1 cellular context compared by ENCODE assay signal in the genomic region with DNA sequence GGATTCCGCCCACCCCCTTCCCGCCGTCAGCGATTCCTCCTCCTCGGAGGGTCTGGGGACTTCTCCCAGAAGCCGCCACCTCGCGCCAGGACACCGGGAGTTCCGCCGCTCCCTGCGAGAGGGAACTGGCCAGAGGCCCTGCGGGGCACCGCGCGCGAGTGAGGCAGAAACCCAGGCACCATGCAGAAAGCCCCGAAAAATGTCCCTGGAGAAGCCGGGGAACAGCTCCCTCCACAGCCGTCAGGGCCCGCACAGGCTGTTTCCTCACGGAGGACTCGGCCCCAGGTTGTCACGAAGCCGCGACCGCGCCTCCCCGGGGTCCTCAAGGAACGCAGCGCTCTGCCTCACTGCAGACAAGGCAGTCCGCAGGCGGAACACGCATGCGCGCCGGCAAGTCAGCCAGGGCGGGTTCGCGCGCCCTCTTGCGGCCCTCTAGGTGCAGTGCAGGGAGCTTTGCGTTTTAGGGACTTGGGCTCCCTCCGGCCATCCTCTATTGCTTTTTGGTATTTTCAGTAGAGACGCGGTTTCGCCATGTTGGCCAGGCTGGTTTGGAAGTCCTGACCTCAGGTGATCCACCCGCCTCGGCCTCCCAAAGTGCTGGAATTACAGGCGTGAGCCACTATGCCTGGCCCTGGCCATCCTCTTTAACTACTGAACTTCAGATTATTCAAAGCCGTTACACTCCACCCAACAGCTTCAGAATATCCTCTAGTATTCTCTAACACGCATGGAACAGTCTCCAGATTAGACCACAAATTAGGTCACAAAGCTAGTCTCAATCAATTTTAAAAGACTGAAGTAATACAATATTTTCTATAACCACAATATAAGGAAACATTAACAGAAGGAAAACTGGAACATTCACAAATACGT.
A peak's percentile ranks its signal among the peaks of the same experiment; 100 is the strongest.
TF ChIP-seq lines count a peak whose summit lies in the region.

No MANE protein-coding gene starts in this region.

TF ChIP-seq in Ishikawa, 13 proteins besides CTCF, POLR2A, EP300 and RAD21 (continued from another document):
- TF ChIP-seq YY1 (IDR thresholded peaks at IDR 0.05; ENCODE audit: low read depth) (peak; percentile 57; the same call in 1 of the 2 replicates), TAF1 (IDR thresholded peaks at IDR 0.05; ENCODE audit: low read depth) (peak; percentile 41; the same call in 1 of the 2 replicates)
- TF ChIP-seq, protein P1, sequence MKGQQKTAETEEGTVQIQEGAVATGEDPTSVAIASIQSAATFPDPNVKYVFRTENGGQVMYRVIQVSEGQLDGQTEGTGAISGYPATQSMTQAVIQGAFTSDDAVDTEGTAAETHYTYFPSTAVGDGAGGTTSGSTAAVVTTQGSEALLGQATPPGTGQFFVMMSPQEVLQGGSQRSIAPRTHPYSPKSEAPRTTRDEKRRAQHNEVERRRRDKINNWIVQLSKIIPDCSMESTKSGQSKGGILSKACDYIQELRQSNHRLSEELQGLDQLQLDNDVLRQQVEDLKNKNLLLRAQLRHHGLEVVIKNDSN (IDR thresholded peaks at IDR 0.05), result no peak
